In the genomic region with DNA sequence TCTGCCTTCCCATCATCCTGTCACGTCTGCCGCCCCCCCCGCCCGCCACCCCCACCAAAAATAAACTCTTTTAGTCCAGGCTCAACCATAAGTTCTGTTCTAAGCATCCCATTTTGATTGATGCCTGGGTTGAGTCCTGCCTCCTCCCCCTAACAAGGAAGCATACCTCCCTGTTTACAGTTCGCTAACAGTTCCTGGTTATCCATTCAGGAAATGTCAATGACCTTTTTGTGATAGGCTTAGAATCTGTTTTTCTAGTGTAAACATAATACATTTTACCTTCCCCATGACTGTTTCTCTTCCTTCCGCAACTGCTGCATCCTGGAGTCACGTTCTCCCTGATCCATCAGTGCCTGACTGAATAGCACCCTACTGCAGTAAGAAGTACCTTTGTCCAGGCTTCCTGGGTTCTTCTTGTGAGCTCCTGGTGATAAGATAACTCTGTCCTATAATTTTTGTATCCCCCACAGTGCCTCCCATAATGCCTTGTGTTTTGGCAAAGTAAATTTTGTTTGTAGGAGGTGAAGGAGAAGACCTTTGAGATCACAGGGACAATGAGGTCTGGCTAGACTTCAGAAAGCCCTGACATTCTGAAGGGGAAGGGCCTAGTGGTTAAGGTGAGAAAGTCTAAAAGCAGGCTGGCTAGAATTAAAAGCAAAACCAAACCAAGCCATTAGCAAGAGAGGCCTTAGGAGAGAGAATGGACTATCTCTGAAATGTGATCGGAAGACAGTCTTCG, we compare ENCODE assay signal across 8 cellular contexts. TPM values are rescaled to one million over a fixed set of nuclear protein-coding genes. Genes with fewer than 3 reads are reported as not detected.
DNase-seq lines count a peak whose midpoint lies in the region; ATAC-seq and TF ChIP-seq lines count a peak whose summit lies in the region.

No MANE protein-coding gene starts in this region.

- no peaks in the 10 kb centered on the region for H3K9me3 Mint-ChIP-seq in nephron

- H3K4me3 ChIP-seq in LNCaP clone FGC (ENCODE audit: low read depth, low read length) (peak overlapping the region; percentile 37), colonic mucosa (no peak overlapping the region)

- peak overlapping the region; percentile 0 to 35 (median 34) for H3K4me3 Mint-ChIP-seq in nephron

- no peaks in the 10 kb centered on the region for H3K9me3 ChIP-seq in colonic mucosa

- intact Hi-C loops in colonic mucosa (cut with DNase I): no loop called here

- peaks cover 4% of the 10 kb centered on the region for H3K36me3 ChIP-seq in colonic mucosa

- H3K4me1 ChIP-seq in colonic mucosa: peaks cover 21% of the 10 kb centered on the region

- H3K36me3 Mint-ChIP-seq in nephron (ENCODE audit: low read depth): peaks cover 5% of the 10 kb centered on the region

- DNase-seq in LNCaP clone FGC (ENCODE audit: low read depth) (peak; percentile 83), colonic mucosa (peak; percentile 66), amygdala (lab: John Stamatoyannopoulos, UW) (no peak), NCI-H1105 (lab: John Stamatoyannopoulos, UW) (no peak)
- no peak for DNase-seq in activated effector memory CD4-positive, alpha-beta T cell treated with Interleukin-2 at 50 U/mL for 16 hours

- H3K9ac ChIP-seq in colonic mucosa (ENCODE audit: low read depth in 2 of 2, low read length in 2 of 2): peak overlapping the region; percentile 6 to 73

- TF ChIP-seq CTCF in LNCaP clone FGC (IDR thresholded peaks at IDR 0.05; ENCODE audit: control insufficient read depth, extremely low read depth, insufficient read depth) (no peak), colonic mucosa (IDR thresholded peaks at IDR 0.05) (no peak), nephron (IDR thresholded peaks at IDR 0.05; ENCODE audit: unreplicated experiment in 3 of 3) (no peak)

- no peaks in the 10 kb centered on the region for H3K27me3 ChIP-seq in colonic mucosa

- peaks cover 50% of the 10 kb centered on the region for H3K4me1 Mint-ChIP-seq in nephron

- H3K27ac Mint-ChIP-seq in nephron: peak overlapping the region; percentile 88 to 93 (median 89)

- H3K27me3 Mint-ChIP-seq in nephron (ENCODE audit: low read depth): peaks cover 1% of the 10 kb centered on the region

- peak overlapping the region; percentile 89 for H3K27ac ChIP-seq in colonic mucosa

- peak; percentile 39 for ATAC-seq in GM19025 (IDR thresholded peaks at IDR 0.05; ENCODE audit: low read depth, unreplicated experiment)
- ATAC-seq in GM18519 (IDR thresholded peaks at IDR 0.05; ENCODE audit: low FRiP score, unreplicated experiment): no peak

RNA-seq across cellular contexts. Expression of gene AGFG2, which starts 7.3 kb away (rescaled TPM):
- 10 to 100 TPM; 81.3 to 97.4 TPM for total RNA-seq in colonic mucosa

RNA-seq across cellular contexts. Expression of gene SAP25, which starts 27.4 kb away (rescaled TPM):
- total RNA-seq in colonic mucosa: 1 to 10 TPM in 1 of 2 donors, under 1 TPM in 1; 0.69 to 5.5 TPM

RNA-seq across cellular contexts. Expression of gene LRCH4, which starts 39.6 kb away (rescaled TPM):
- total RNA-seq in colonic mucosa: 10 to 100 TPM; 59.0 to 65.4 TPM

RNA-seq across cellular contexts. Expression of gene FBXO24, which starts 39.8 kb away (rescaled TPM):
- 1 to 10 TPM in 1 of 2 donors, under 1 TPM in 1; 0.21 to 1.8 TPM for total RNA-seq in colonic mucosa

RNA-seq across cellular contexts. Expression of gene PCOLCE, which starts 55.9 kb away (rescaled TPM):
- total RNA-seq in colonic mucosa: 10 to 100 TPM; 14.7 to 23.1 TPM

Comparison
In these comparisons a context has a peak if more than half of its experiments do, and no peak if none do; other contexts are left out.
1. DNase-seq: peak in LNCaP clone FGC (single experiment) and colonic mucosa (single experiment); none in activated effector memory CD4-positive, alpha-beta T cell treated with Interleukin-2 at 50 U/mL for 16 hours (single experiment), amygdala (0 of 56) and NCI-H1105 (single experiment).